ENCODE assay signal across 24 cellular contexts in genomic region chr5:179926657-179927056, GRCh38. TPM values are rescaled to one million over a fixed set of nuclear protein-coding genes. Genes with fewer than 3 reads are reported as not detected.
DNase-seq lines count a peak whose midpoint lies in the region; ATAC-seq and TF ChIP-seq lines count a peak whose summit lies in the region.
"Had no signal": no experiment of that assay in that cellular context is flagged by ENCODE, and none has a peak within 500 bp of the region (broad histone marks: within the 10 kb centered on the region; RNA-seq: fewer than 3 reads in every experiment).

No MANE protein-coding gene starts in this region.

- peak; percentile 26 for DNase-seq in activated CD8-positive, alpha-beta memory T cell treated with anti-CD3 and anti-CD28 coated beads, Interleukin-2, amount 10 ng/mL, durations not matched to agents 7 days and 5 days
- no peak for DNase-seq in activated CD8-positive, alpha-beta memory T cell treated with anti-CD3 and anti-CD28 coated beads, Interleukin-2, amount 50 U/mL, for 48 hours
- DNase-seq in left lobe of liver (ENCODE audit: low spot score), result peak; percentile 10
- DNase-seq in osteocyte (ENCODE audit: extremely low spot score, unreplicated experiment), result peak; percentile 56
- DNase-seq in adrenal gland, result no peak
- DNase-seq in activated naive CD8-positive, alpha-beta T cell treated with anti-CD3 and anti-CD28 coated beads, Interleukin-2, amount 50 U/mL, for 24 hours, result no peak
- DNase-seq in NCI-H1048 (lab: John Stamatoyannopoulos, UW), result no peak
- DNase-seq: 8988T; ACHN; AML-193; BE2C; CD4-positive, alpha-beta T cell; CD8-positive, alpha-beta memory T cell; DMS 273 treated with DMSO at 0.1 percent for 48 hours; DMS79; EL; GDM1; GOT3; H7 had no signal

- no peak overlapping the region for H3K27ac ChIP-seq in adrenal gland
- H3K27ac ChIP-seq: A549; BLaER1 treated with 17β-estradiol and CSF1 and Interleukin-3, amounts not matched to agents 10 nM and 100 nM had no signal

- H3K36me3 Mint-ChIP-seq in activated CD8-positive, alpha-beta memory T cell treated with anti-CD3 and anti-CD28 coated beads, Interleukin-2, amount 10 ng/mL, durations not matched to agents 7 days and 5 days, result no peaks in the 10 kb centered on the region
- H3K36me3 Mint-ChIP-seq in osteocyte (ENCODE audit: unreplicated experiment), result no peaks in the 10 kb centered on the region
- no peaks in the 10 kb centered on the region for H3K36me3 Mint-ChIP-seq in activated naive CD8-positive, alpha-beta T cell treated with anti-CD3 and anti-CD28 coated beads, Interleukin-2, amount 50 U/mL, for 24 hours (ENCODE audit: low read depth)
- H3K36me3 Mint-ChIP-seq: CD14-positive monocyte; CD8-positive, alpha-beta memory T cell had no signal

- H3K36me3 ChIP-seq in adrenal gland (replicated peaks in 1 of 2), result no peaks in the 10 kb centered on the region
- H3K36me3 ChIP-seq: BE2C; BLaER1 treated with 17β-estradiol and CSF1 and Interleukin-3, amounts not matched to agents 10 nM and 100 nM had no signal

- H3K4me3 ChIP-seq in adrenal gland, result no peak overlapping the region
- H3K4me3 ChIP-seq: A549; BLaER1 treated with 17β-estradiol and CSF1 and Interleukin-3, amounts not matched to agents 10 nM and 100 nM; GM12878 had no signal

- H3K27me3 Mint-ChIP-seq in activated CD8-positive, alpha-beta memory T cell treated with anti-CD3 and anti-CD28 coated beads, Interleukin-2, amount 10 ng/mL, durations not matched to agents 7 days and 5 days, result no peaks in the 10 kb centered on the region
- no peaks in the 10 kb centered on the region for H3K27me3 Mint-ChIP-seq in osteocyte (ENCODE audit: unreplicated experiment)
- H3K27me3 Mint-ChIP-seq in activated naive CD8-positive, alpha-beta T cell treated with anti-CD3 and anti-CD28 coated beads, Interleukin-2, amount 50 U/mL, for 24 hours, result no peaks in the 10 kb centered on the region
- H3K27me3 Mint-ChIP-seq: CD4-positive, alpha-beta T cell had no signal

- H3K9me3 Mint-ChIP-seq in activated CD8-positive, alpha-beta memory T cell treated with anti-CD3 and anti-CD28 coated beads, Interleukin-2, amount 10 ng/mL, durations not matched to agents 7 days and 5 days (ENCODE audit: low read depth), result no peaks in the 10 kb centered on the region
- H3K9me3 Mint-ChIP-seq in osteocyte (ENCODE audit: unreplicated experiment), result no peaks in the 10 kb centered on the region
- no peaks in the 10 kb centered on the region for H3K9me3 Mint-ChIP-seq in activated naive CD8-positive, alpha-beta T cell treated with anti-CD3 and anti-CD28 coated beads, Interleukin-2, amount 50 U/mL, for 24 hours
- H3K9me3 Mint-ChIP-seq: CD4-positive, alpha-beta T cell; CD8-positive, alpha-beta memory T cell had no signal

- intact Hi-C loops in adrenal gland (cut with DNase I), result no loop called here

- TF ChIP-seq POLR2A in adrenal gland (IDR thresholded peaks at IDR 0.05), result no peak

- no peak overlapping the region for H3K4me3 Mint-ChIP-seq in activated CD8-positive, alpha-beta memory T cell treated with anti-CD3 and anti-CD28 coated beads, Interleukin-2, amount 10 ng/mL, durations not matched to agents 7 days and 5 days
- H3K4me3 Mint-ChIP-seq in osteocyte (ENCODE audit: unreplicated experiment), result no peak overlapping the region
- H3K4me3 Mint-ChIP-seq in activated naive CD8-positive, alpha-beta T cell treated with anti-CD3 and anti-CD28 coated beads, Interleukin-2, amount 50 U/mL, for 24 hours, result no peak overlapping the region
- H3K4me3 Mint-ChIP-seq: CD14-positive monocyte; CD4-positive, alpha-beta T cell; CD8-positive, alpha-beta memory T cell had no signal

- no peaks in the 10 kb centered on the region for H3K9me3 ChIP-seq in adrenal gland (replicated peaks in 1 of 3)
- H3K9me3 ChIP-seq: A549, BE2C had no signal

- no peak overlapping the region for H3K27ac Mint-ChIP-seq in activated CD8-positive, alpha-beta memory T cell treated with anti-CD3 and anti-CD28 coated beads, Interleukin-2, amount 10 ng/mL, durations not matched to agents 7 days and 5 days
- no peak overlapping the region for H3K27ac Mint-ChIP-seq in osteocyte (ENCODE audit: unreplicated experiment)
- H3K27ac Mint-ChIP-seq in activated naive CD8-positive, alpha-beta T cell treated with anti-CD3 and anti-CD28 coated beads, Interleukin-2, amount 50 U/mL, for 24 hours, result no peak overlapping the region
- H3K27ac Mint-ChIP-seq: CD4-positive, alpha-beta T cell had no signal

- CTCF ChIA-PET in activated CD8-positive, alpha-beta memory T cell treated with anti-CD3 and anti-CD28 coated beads, Interleukin-2, amount 10 ng/mL, durations not matched to agents 7 days and 5 days (lab: Charles Lee), result no interaction called here

- H3K4me1 ChIP-seq in adrenal gland (replicated peaks in 1 of 2), result no peaks in the 10 kb centered on the region
- H3K4me1 ChIP-seq: A549, BE2C had no signal

- TF ChIP-seq CTCF in osteocyte (IDR thresholded peaks at IDR 0.05), result no peak
- no peak for TF ChIP-seq CTCF in adrenal gland (IDR thresholded peaks at IDR 0.05)

- WGBS in adrenal gland, 4 donors, result 90 to 92% (median 91%) methylated on average over 8 of the region's 8 CpGs

- H3K4me1 Mint-ChIP-seq in activated CD8-positive, alpha-beta memory T cell treated with anti-CD3 and anti-CD28 coated beads, Interleukin-2, amount 10 ng/mL, durations not matched to agents 7 days and 5 days, result no peaks in the 10 kb centered on the region
- no peaks in the 10 kb centered on the region for H3K4me1 Mint-ChIP-seq in osteocyte (ENCODE audit: unreplicated experiment)
- no peaks in the 10 kb centered on the region for H3K4me1 Mint-ChIP-seq in activated naive CD8-positive, alpha-beta T cell treated with anti-CD3 and anti-CD28 coated beads, Interleukin-2, amount 50 U/mL, for 24 hours
- H3K4me1 Mint-ChIP-seq: CD8-positive, alpha-beta memory T cell had no signal

- no peak for ATAC-seq in activated CD8-positive, alpha-beta memory T cell treated with anti-CD3 and anti-CD28 coated beads, Interleukin-2, amount 10 ng/mL, durations not matched to agents 7 days and 5 days
- ATAC-seq in left lobe of liver, result no peak
- no peak for ATAC-seq in activated naive CD8-positive, alpha-beta T cell treated with anti-CD3 and anti-CD28 coated beads, Interleukin-2, amount 50 U/mL, for 24 hours
- ATAC-seq: A549, GM12878, HCT116 had no signal

- no peaks in the 10 kb centered on the region for H3K27me3 ChIP-seq in adrenal gland
- H3K27me3 ChIP-seq: BE2C; BLaER1 treated with 17β-estradiol and CSF1 and Interleukin-3, amounts not matched to agents 10 nM and 100 nM had no signal

RNA-seq across cellular contexts. Expression of gene TBC1D9B, which starts 19.0 kb away (rescaled TPM):
- 10 to 100 TPM; 71.6 to 83.3 TPM for total RNA-seq in activated CD8-positive, alpha-beta memory T cell treated with anti-CD3 and anti-CD28 coated beads, Interleukin-2, amount 10 ng/mL, durations not matched to agents 7 days and 5 days
- total RNA-seq in left lobe of liver (107 TPM), osteocyte (135 and 136 TPM in 2 replicates), adrenal gland (100 to 1,000 TPM in 7 of 8 donors, 10 to 100 TPM in 1; 91.9 to 192 (median 162) TPM)
- 100 to 1,000 TPM in 1 of 3 donors, 10 to 100 TPM in 2; 80.9 to 127 (median 87.0) TPM for polyA plus RNA-seq in adrenal gland

Comparison
In these comparisons a context has a peak if more than half of its experiments do, and no peak if none do; other contexts are left out.
1. DNase-seq: peak in activated CD8-positive, alpha-beta memory T cell treated with anti-CD3 and anti-CD28 coated beads, Interleukin-2, amount 10 ng/mL, durations not matched to agents 7 days and 5 days (single experiment), left lobe of liver (single experiment) and osteocyte (single experiment); none in activated CD8-positive, alpha-beta memory T cell treated with anti-CD3 and anti-CD28 coated beads, Interleukin-2, amount 50 U/mL, for 48 hours (single experiment), adrenal gland (0 of 7), activated naive CD8-positive, alpha-beta T cell treated with anti-CD3 and anti-CD28 coated beads, Interleukin-2, amount 50 U/mL, for 24 hours (single experiment) and NCI-H1048 (single experiment).